ENCODE assay signal across 1 cellular context in genomic region chr11:30583505-30584280, GRCh38.
TF ChIP-seq lines count a peak whose summit lies in the region.

No MANE protein-coding gene starts in this region.

TF ChIP-seq in IMR-90, 13 proteins besides CTCF, POLR2A, EP300 and RAD21 (continued from another document):
- TF ChIP-seq MAZ (IDR thresholded peaks at IDR 0.05; ENCODE audit: borderline replicate concordance, low read depth, low read length) (no peak), ELK1 (IDR thresholded peaks at IDR 0.05; ENCODE audit: borderline replicate concordance, low read depth, low read length) (no peak)
